In genomic region chr3:14001136-14001535, GRCh38 we compare ENCODE assay signal across 1 cellular context.
TF ChIP-seq lines count a peak whose summit lies in the region.

No MANE protein-coding gene starts in this region.

TF ChIP-seq in K562, 482 proteins besides CTCF, POLR2A, EP300 and RAD21 (continued from another document):
- TF ChIP-seq NFE2 (IDR thresholded peaks at IDR 0.05; ENCODE audit: low read depth), result 0 out of 2 replicates have a peak, but pooled peaks have one; percentile 29
- TF ChIP-seq FOSL1 (tag; conservative IDR thresholded peaks at IDR 0.05), result 0 out of 2 replicates have a peak, but pooled peaks have one; percentile 37
TF ChIP-seq in K562: peak in this region for 6.
